10 cellular contexts compared by ENCODE assay signal in genomic region chr6:139030539-139030938, GRCh38. TPM values are rescaled to one million over a fixed set of nuclear protein-coding genes. Genes with fewer than 3 reads are reported as not detected.
DNase-seq lines count a peak whose midpoint lies in the region; ATAC-seq and TF ChIP-seq lines count a peak whose summit lies in the region.
"Had no signal": no experiment of that assay in that cellular context is flagged by ENCODE, and none has a peak within 500 bp of the region (broad histone marks: within the 10 kb centered on the region; RNA-seq: fewer than 3 reads in every experiment).

No MANE protein-coding gene starts in this region.

- TF ChIP-seq EP300 in sigmoid colon (IDR thresholded peaks at IDR 0.05): no peak

- H3K9me3 ChIP-seq in sigmoid colon: no peaks in the 10 kb centered on the region

- TF ChIP-seq POLR2A in sigmoid colon (IDR thresholded peaks at IDR 0.05): no peak

- H3K27ac Mint-ChIP-seq in activated naive CD8-positive, alpha-beta T cell treated with anti-CD3 and anti-CD28 coated beads, Interleukin-2, amount 50 U/mL, for 24 hours: no peak overlapping the region
- H3K27ac Mint-ChIP-seq in nephron progenitor cell: no peak overlapping the region
- H3K27ac Mint-ChIP-seq: dendritic cell treated with granulocyte-macrophage colony-stimulating factor and Interleukin-4, amounts not matched to agents 40 ng/mL and 50 ng/mL, for 4 days; IgD-negative memory B cell had no signal

- no peaks in the 10 kb centered on the region for H3K27me3 Mint-ChIP-seq in activated naive CD8-positive, alpha-beta T cell treated with anti-CD3 and anti-CD28 coated beads, Interleukin-2, amount 50 U/mL, for 24 hours
- no peaks in the 10 kb centered on the region for H3K27me3 Mint-ChIP-seq in nephron progenitor cell (ENCODE audit: low read depth, poor library complexity)
- H3K27me3 Mint-ChIP-seq: IgD-negative memory B cell had no signal

- H3K36me3 Mint-ChIP-seq in activated naive CD8-positive, alpha-beta T cell treated with anti-CD3 and anti-CD28 coated beads, Interleukin-2, amount 50 U/mL, for 24 hours (ENCODE audit: low read depth): peaks cover 24% of the 10 kb centered on the region
- peaks cover 19% of the 10 kb centered on the region for H3K36me3 Mint-ChIP-seq in nephron progenitor cell (ENCODE audit: low read depth)
- H3K36me3 Mint-ChIP-seq: IgD-negative memory B cell had no signal

- peak; percentile 53 for DNase-seq in GM12864 (ENCODE audit: low read depth)
- peak; percentile 65 for DNase-seq in GM20000 (ENCODE audit: low spot score)
- peak; percentile 14 for DNase-seq in activated naive CD8-positive, alpha-beta T cell treated with anti-CD3 and anti-CD28 coated beads, Interleukin-2, amount 50 U/mL, for 24 hours
- DNase-seq in superior temporal gyrus (ENCODE audit: extremely low spot score): no peak
- DNase-seq in SHP77 (lab: John Stamatoyannopoulos, UW): no peak
- DNase-seq in nephron progenitor cell: no peak
- no peak for DNase-seq in sigmoid colon

- peak overlapping the region in 2 of 4 donors; percentile 86 to 92 for H3K27ac ChIP-seq in sigmoid colon

- peaks cover 0 to 20% (median 8%) of the 10 kb centered on the region in 4 donors for H3K4me1 ChIP-seq in sigmoid colon

- H3K27me3 ChIP-seq in sigmoid colon: no peaks in the 10 kb centered on the region

- TF ChIP-seq CTCF in GM12864 (IDR thresholded peaks at IDR 0.05; ENCODE audit: low read depth, low read length, missing control alignments): no peak
- no peak for TF ChIP-seq CTCF in GM20000 (IDR thresholded peaks at IDR 0.05; ENCODE audit: extremely low read depth, missing control alignments)
- no peak for TF ChIP-seq CTCF in nephron progenitor cell (IDR thresholded peaks at IDR 0.05)
- no peak for TF ChIP-seq CTCF in sigmoid colon (IDR thresholded peaks at IDR 0.05)

- peaks cover 0 to 4% (median 0%) of the 10 kb centered on the region in 4 donors for H3K36me3 ChIP-seq in sigmoid colon

- no peaks in the 10 kb centered on the region for H3K9me3 Mint-ChIP-seq in activated naive CD8-positive, alpha-beta T cell treated with anti-CD3 and anti-CD28 coated beads, Interleukin-2, amount 50 U/mL, for 24 hours
- H3K9me3 Mint-ChIP-seq in nephron progenitor cell: no peaks in the 10 kb centered on the region
- H3K9me3 Mint-ChIP-seq: dendritic cell treated with granulocyte-macrophage colony-stimulating factor and Interleukin-4, amounts not matched to agents 40 ng/mL and 50 ng/mL, for 4 days; IgD-negative memory B cell had no signal

- H3K4me3 ChIP-seq in GM12864 (ENCODE audit: low read depth, low read length) (peak overlapping the region; percentile 72; the same call in 1 of the 2 replicates), sigmoid colon (peak overlapping the region in 1 of 4 donors; percentile 74)

- peaks cover 26% of the 10 kb centered on the region for H3K4me1 Mint-ChIP-seq in activated naive CD8-positive, alpha-beta T cell treated with anti-CD3 and anti-CD28 coated beads, Interleukin-2, amount 50 U/mL, for 24 hours
- H3K4me1 Mint-ChIP-seq in nephron progenitor cell: peaks cover 20% of the 10 kb centered on the region

- 41 to 66% methylated on average over 7 of the region's 7 CpGs for WGBS in sigmoid colon, 2 donors

- no peak overlapping the region for H3K4me3 Mint-ChIP-seq in activated naive CD8-positive, alpha-beta T cell treated with anti-CD3 and anti-CD28 coated beads, Interleukin-2, amount 50 U/mL, for 24 hours
- H3K4me3 Mint-ChIP-seq in nephron progenitor cell: no peak overlapping the region
- H3K4me3 Mint-ChIP-seq: dendritic cell treated with granulocyte-macrophage colony-stimulating factor and Interleukin-4, amounts not matched to agents 40 ng/mL and 50 ng/mL, for 4 days; IgD-negative memory B cell had no signal

- intact Hi-C loops in sigmoid colon (cut with DNase I): no loop called here

- ATAC-seq in HG03520 (IDR thresholded peaks at IDR 0.05; ENCODE audit: unreplicated experiment): peak; percentile 48
- ATAC-seq in activated naive CD8-positive, alpha-beta T cell treated with anti-CD3 and anti-CD28 coated beads, Interleukin-2, amount 50 U/mL, for 24 hours: no peak

RNA-seq across cellular contexts. Expression of gene ABRACL, which starts 2.0 kb away (rescaled TPM):
- 1 to 10 TPM; 6.8 to 7.7 (median 7.4) TPM for total RNA-seq in sigmoid colon
- 100 to 1,000 TPM; 144 to 529 (median 303) TPM for polyA plus RNA-seq in sigmoid colon

RNA-seq across cellular contexts. Expression of gene REPS1, which starts 42.5 kb away (rescaled TPM):
- total RNA-seq in sigmoid colon: 10 to 100 TPM; 26.3 to 53.7 (median 27.9) TPM
- 10 to 100 TPM; 12.6 to 22.6 (median 13.9) TPM for polyA plus RNA-seq in sigmoid colon

Comparison
In these comparisons a context has a peak if more than half of its experiments do, and no peak if none do; other contexts are left out.
1. DNase-seq: peak in GM12864 (single experiment), GM20000 (single experiment) and activated naive CD8-positive, alpha-beta T cell treated with anti-CD3 and anti-CD28 coated beads, Interleukin-2, amount 50 U/mL, for 24 hours (single experiment); none in superior temporal gyrus (single experiment), SHP77 (0 of 2), nephron progenitor cell (single experiment) and sigmoid colon (single experiment).